ENCODE assay signal across 16 cellular contexts in the genomic region with DNA sequence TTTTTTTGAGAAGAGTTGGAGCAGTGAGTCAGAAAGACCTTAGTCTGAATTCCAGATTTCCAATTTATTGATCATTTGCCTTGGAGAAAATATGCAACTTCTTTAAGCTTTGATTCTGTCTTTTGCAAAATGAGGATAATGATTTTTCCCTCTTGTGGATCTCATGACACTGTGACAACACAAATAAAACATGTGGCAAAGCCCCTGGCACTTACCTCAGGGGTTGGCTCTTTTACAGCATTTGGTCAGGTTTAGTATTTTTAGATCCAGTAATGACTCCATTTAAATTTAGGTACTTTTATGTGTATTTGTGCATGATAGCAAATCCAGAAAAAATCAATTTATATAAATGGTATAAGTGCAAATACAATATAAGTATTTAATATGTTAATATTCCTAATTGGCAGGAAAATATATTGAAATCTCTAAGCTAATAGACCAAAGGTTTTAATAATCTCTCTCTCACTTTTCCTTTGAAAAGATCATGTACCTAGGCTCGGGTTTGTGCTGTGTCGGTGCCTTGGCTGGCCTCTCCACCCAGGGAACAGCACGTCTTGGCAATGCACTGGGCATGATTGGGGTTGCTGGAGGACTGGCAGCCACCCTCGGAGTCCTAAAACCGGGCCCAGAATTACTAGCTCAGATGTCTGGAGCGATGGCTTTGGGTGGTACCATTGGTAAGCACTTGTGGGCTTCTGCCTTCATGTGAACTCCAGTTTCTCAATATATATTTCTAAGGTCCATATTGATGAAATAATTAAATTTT. TPM values are rescaled to one million over a fixed set of nuclear protein-coding genes. Genes with fewer than 3 reads are reported as not detected.
DNase-seq lines count a peak whose midpoint lies in the region; ATAC-seq and TF ChIP-seq lines count a peak whose summit lies in the region.
"Had no signal": no experiment of that assay in that cellular context is flagged by ENCODE, and none has a peak within 500 bp of the region (broad histone marks: within the 10 kb centered on the region; RNA-seq: fewer than 3 reads in every experiment).

No MANE protein-coding gene starts in this region.

- peak in 2 of 5 donors; percentile 38 to 41 for DNase-seq in heart left ventricle
- DNase-seq in right atrium auricular region (ENCODE audit: low spot score): no peak
- no peak for DNase-seq in heart right ventricle
- peak in 1 of 2 donors; percentile 51 for DNase-seq in psoas muscle
- no peak for DNase-seq in stimulated activated effector memory CD8-positive, alpha-beta T cell treated with anti-CD3 and anti-CD28 coated beads, Interleukin-12 subunit alpha, Interleukin-12 subunit beta, amount 100 ng/mL, for 72 hours (ENCODE audit: low spot score in 2 of 2)
- no peak for DNase-seq in CD14-positive monocyte (ENCODE audit: low spot score)
- DNase-seq in NCI-H2171 treated with DMSO at 0.1 percent for 48 hours (lab: John Stamatoyannopoulos, UW): no peak
- DNase-seq: CD4-positive, CD25-positive, alpha-beta regulatory T cell; CD8-positive, alpha-beta memory T cell; COR-L47; GDM1; GM23248; HCEC 1CT had no signal

- no peak overlapping the region for H3K4me3 ChIP-seq in heart left ventricle
- no peak overlapping the region for H3K4me3 ChIP-seq in right atrium auricular region
- no peak overlapping the region for H3K4me3 ChIP-seq in heart right ventricle
- H3K4me3 ChIP-seq in psoas muscle: no peak overlapping the region
- H3K4me3 ChIP-seq: BLaER1 treated with 17β-estradiol and CSF1 and Interleukin-3, amounts not matched to agents 10 nM and 100 nM; GM23248 had no signal

- H3K36me3 ChIP-seq in heart left ventricle: peaks cover 0 to 100% (median 97%) of the 10 kb centered on the region in 9 donors
- H3K36me3 ChIP-seq in right atrium auricular region: peaks cover 85% of the 10 kb centered on the region
- H3K36me3 ChIP-seq in heart right ventricle: peaks cover 0 to 100% (median 41%) of the 10 kb centered on the region in 9 donors
- H3K36me3 ChIP-seq in psoas muscle (ENCODE audit: insufficient read depth in 1 of 2, low read depth in 1 of 2): peaks cover 5 to 95% of the 10 kb centered on the region in 2 donors

- no peak overlapping the region for H3K4me3 Mint-ChIP-seq in stimulated activated effector memory CD8-positive, alpha-beta T cell treated with anti-CD3 and anti-CD28 coated beads, Interleukin-12 subunit alpha, Interleukin-12 subunit beta, amount 100 ng/mL, for 72 hours
- H3K4me3 Mint-ChIP-seq in CD14-positive monocyte: no peak overlapping the region
- H3K4me3 Mint-ChIP-seq: B cell; CD4-positive, CD25-positive, alpha-beta regulatory T cell; CD8-positive, alpha-beta memory T cell had no signal

- H3K9me3 ChIP-seq in heart left ventricle (no peaks in the 10 kb centered on the region), right atrium auricular region (no peaks in the 10 kb centered on the region), heart right ventricle (no peaks in the 10 kb centered on the region), psoas muscle (no peaks in the 10 kb centered on the region)

- H3K27me3 ChIP-seq in heart left ventricle: no peaks in the 10 kb centered on the region
- H3K27me3 ChIP-seq in right atrium auricular region: no peaks in the 10 kb centered on the region
- H3K27me3 ChIP-seq in heart right ventricle: no peaks in the 10 kb centered on the region
- no peaks in the 10 kb centered on the region for H3K27me3 ChIP-seq in psoas muscle (ENCODE audit: insufficient read depth in 3 of 3, low read length in 2 of 3)
- H3K27me3 ChIP-seq: BLaER1 treated with 17β-estradiol and CSF1 and Interleukin-3, amounts not matched to agents 10 nM and 100 nM had no signal

- TF ChIP-seq POLR2A in heart left ventricle (IDR thresholded peaks at IDR 0.05): no peak

- intact Hi-C loops in heart left ventricle (cut with DNase I): no loop called here
- intact Hi-C loops in heart right ventricle (cut with DNase I): loop anchor here in 1 of 10 donors (10.0 kb wide), 1 partner anchor 1122 kb away; no protein-coding TSS in a partner anchor
- intact Hi-C loops in psoas muscle (cut with DNase I): no loop called here
- intact Hi-C loops in CD14-positive monocyte (cut with micrococcal nuclease): no loop called here

- H3K27ac ChIP-seq in heart left ventricle (peak overlapping the region in 6 of 12 donors; percentile 1 to 54 (median 33)), right atrium auricular region (no peak overlapping the region), heart right ventricle (peak overlapping the region in 2 of 10 donors; percentile 16 to 17), psoas muscle (peak overlapping the region; percentile 60)
- H3K27ac ChIP-seq: BLaER1 treated with 17β-estradiol and CSF1 and Interleukin-3, amounts not matched to agents 10 nM and 100 nM; GM23248; HL-60 had no signal

- no peaks in the 10 kb centered on the region for H3K27me3 Mint-ChIP-seq in CD14-positive monocyte (ENCODE audit: low read depth in 3 of 3)
- H3K27me3 Mint-ChIP-seq: B cell; CD4-positive, CD25-positive, alpha-beta regulatory T cell had no signal

- 57 to 91% (median 65%) methylated on average over 6 of the region's 6 CpGs for WGBS in heart left ventricle, 4 donors
- 71 to 90% methylated on average over 6 of the region's 6 CpGs for WGBS in heart right ventricle, 2 donors
- 33 to 53% (median 34%) methylated on average over 6 of the region's 6 CpGs for WGBS in psoas muscle, 3 donors

- H3K27ac Mint-ChIP-seq in stimulated activated effector memory CD8-positive, alpha-beta T cell treated with anti-CD3 and anti-CD28 coated beads, Interleukin-12 subunit alpha, Interleukin-12 subunit beta, amount 100 ng/mL, for 72 hours: no peak overlapping the region
- no peak overlapping the region for H3K27ac Mint-ChIP-seq in CD14-positive monocyte
- H3K27ac Mint-ChIP-seq: B cell; CD4-positive, CD25-positive, alpha-beta regulatory T cell had no signal

- TF ChIP-seq CTCF in heart left ventricle (IDR thresholded peaks at IDR 0.05) (no peak), right atrium auricular region (IDR thresholded peaks at IDR 0.05) (no peak), heart right ventricle (IDR thresholded peaks at IDR 0.05) (no peak), psoas muscle (IDR thresholded peaks at IDR 0.05) (no peak), CD14-positive monocyte (IDR thresholded peaks at IDR 0.05) (no peak)

- H3K4me1 ChIP-seq in heart left ventricle (peaks cover 0 to 17% (median 4%) of the 10 kb centered on the region in 12 donors), right atrium auricular region (peaks cover 0 to 9% of the 10 kb centered on the region in 2 donors), heart right ventricle (peaks cover 0 to 32% (median under 1%) of the 10 kb centered on the region in 9 donors), psoas muscle (peaks cover 7% of the 10 kb centered on the region)
- H3K4me1 ChIP-seq: BLaER1 treated with 17β-estradiol and CSF1 and Interleukin-3, amounts not matched to agents 10 nM and 100 nM had no signal

- H3K36me3 Mint-ChIP-seq in stimulated activated effector memory CD8-positive, alpha-beta T cell treated with anti-CD3 and anti-CD28 coated beads, Interleukin-12 subunit alpha, Interleukin-12 subunit beta, amount 100 ng/mL, for 72 hours: peaks cover 92% of the 10 kb centered on the region
- H3K36me3 Mint-ChIP-seq in CD14-positive monocyte: peaks cover 80 to 91% of the 10 kb centered on the region in 2 donors

- ATAC-seq in heart left ventricle (peak; percentile 51 to 92 (median 77)), heart right ventricle (peak in 5 of 8 donors; percentile 32 to 93 (median 63)), psoas muscle (peak in 2 of 4 donors; percentile 74 to 82)
- ATAC-seq in stimulated activated effector memory CD8-positive, alpha-beta T cell treated with anti-CD3 and anti-CD28 coated beads, Interleukin-12 subunit alpha, Interleukin-12 subunit beta, amount 100 ng/mL, for 72 hours: no peak

- no peaks in the 10 kb centered on the region for H3K9me3 Mint-ChIP-seq in stimulated activated effector memory CD8-positive, alpha-beta T cell treated with anti-CD3 and anti-CD28 coated beads, Interleukin-12 subunit alpha, Interleukin-12 subunit beta, amount 100 ng/mL, for 72 hours
- no peaks in the 10 kb centered on the region for H3K9me3 Mint-ChIP-seq in CD14-positive monocyte
- H3K9me3 Mint-ChIP-seq: CD8-positive, alpha-beta memory T cell had no signal

- no peaks in the 10 kb centered on the region for H3K4me1 Mint-ChIP-seq in stimulated activated effector memory CD8-positive, alpha-beta T cell treated with anti-CD3 and anti-CD28 coated beads, Interleukin-12 subunit alpha, Interleukin-12 subunit beta, amount 100 ng/mL, for 72 hours
- no peaks in the 10 kb centered on the region for H3K4me1 Mint-ChIP-seq in CD14-positive monocyte
- H3K4me1 Mint-ChIP-seq: B cell; CD8-positive, alpha-beta memory T cell had no signal

RNA-seq across cellular contexts. Expression of a gene that starts 49.7 kb away (rescaled TPM):
- total RNA-seq in heart left ventricle (100 to 1,000 TPM; 206 to 631 (median 475) TPM), right atrium auricular region (100 to 1,000 TPM; 109 to 328 TPM), heart right ventricle (100 to 1,000 TPM; 383 to 731 (median 639) TPM), psoas muscle (100 to 1,000 TPM; 216 to 442 (median 312) TPM)
- polyA plus RNA-seq in heart left ventricle (100 to 1,000 TPM in 1 of 2 donors, 10 to 100 TPM in 1; 53.8 to 119 TPM), heart right ventricle (10 to 100 TPM; 40.8 to 78.5 TPM), psoas muscle (100 to 1,000 TPM; 108 to 171 (median 123) TPM), CD14-positive monocyte (10 to 100 TPM; 41.2 to 47.2 TPM)
